Comparison of ENCODE assay signal across 1 cellular context in the genomic region with DNA sequence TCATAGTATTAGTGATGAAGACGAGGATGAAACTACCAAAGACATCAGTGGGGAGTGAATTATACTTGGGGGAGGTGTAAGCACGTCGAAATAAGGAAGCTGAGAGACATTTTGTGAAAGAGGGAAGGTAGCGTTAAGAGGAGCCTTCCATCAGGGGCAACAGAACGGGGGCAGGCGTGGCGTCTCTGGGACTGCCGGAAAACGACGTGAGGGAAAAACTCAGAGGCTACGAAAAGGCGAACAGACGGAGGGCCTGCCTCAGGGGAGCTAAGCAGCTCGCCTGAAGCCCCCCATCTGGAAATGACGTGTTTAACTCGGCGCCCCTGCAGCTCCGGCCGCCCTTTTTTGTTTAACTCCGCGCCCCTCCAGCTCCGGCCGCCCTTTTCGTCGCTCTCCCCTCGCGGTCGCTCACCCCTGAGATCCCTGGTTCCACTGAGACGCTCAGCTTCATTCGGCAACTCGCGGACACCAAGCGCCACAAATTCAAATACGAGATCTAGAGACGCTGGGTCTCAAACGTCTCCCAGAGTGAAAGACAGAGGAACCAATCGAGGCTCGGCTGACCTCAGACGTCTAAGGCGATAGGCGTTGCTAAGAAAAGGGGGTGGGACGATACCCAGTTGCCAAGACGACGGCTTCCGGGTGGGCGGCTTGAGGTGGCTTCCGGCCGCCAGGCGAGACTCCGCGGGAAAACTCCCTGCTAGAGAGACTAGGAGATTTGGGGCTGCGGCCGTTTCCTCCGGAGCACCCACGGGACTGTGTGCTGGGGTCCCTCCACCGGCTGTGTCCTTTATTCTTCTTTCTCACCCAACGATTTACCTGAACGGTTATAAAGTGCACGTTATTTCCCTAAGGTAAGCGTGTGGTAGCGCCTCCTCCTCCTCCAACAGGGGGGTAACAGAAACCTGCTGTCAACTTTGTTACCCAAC.
A peak's percentile ranks its signal among the peaks of the same experiment; 100 is the strongest.
TF ChIP-seq lines count a peak whose summit lies in the region.

No MANE protein-coding gene starts in this region.

TF ChIP-seq in K562, 482 proteins besides CTCF, POLR2A, EP300 and RAD21 (continued from another document):
- TF ChIP-seq, protein P1, sequence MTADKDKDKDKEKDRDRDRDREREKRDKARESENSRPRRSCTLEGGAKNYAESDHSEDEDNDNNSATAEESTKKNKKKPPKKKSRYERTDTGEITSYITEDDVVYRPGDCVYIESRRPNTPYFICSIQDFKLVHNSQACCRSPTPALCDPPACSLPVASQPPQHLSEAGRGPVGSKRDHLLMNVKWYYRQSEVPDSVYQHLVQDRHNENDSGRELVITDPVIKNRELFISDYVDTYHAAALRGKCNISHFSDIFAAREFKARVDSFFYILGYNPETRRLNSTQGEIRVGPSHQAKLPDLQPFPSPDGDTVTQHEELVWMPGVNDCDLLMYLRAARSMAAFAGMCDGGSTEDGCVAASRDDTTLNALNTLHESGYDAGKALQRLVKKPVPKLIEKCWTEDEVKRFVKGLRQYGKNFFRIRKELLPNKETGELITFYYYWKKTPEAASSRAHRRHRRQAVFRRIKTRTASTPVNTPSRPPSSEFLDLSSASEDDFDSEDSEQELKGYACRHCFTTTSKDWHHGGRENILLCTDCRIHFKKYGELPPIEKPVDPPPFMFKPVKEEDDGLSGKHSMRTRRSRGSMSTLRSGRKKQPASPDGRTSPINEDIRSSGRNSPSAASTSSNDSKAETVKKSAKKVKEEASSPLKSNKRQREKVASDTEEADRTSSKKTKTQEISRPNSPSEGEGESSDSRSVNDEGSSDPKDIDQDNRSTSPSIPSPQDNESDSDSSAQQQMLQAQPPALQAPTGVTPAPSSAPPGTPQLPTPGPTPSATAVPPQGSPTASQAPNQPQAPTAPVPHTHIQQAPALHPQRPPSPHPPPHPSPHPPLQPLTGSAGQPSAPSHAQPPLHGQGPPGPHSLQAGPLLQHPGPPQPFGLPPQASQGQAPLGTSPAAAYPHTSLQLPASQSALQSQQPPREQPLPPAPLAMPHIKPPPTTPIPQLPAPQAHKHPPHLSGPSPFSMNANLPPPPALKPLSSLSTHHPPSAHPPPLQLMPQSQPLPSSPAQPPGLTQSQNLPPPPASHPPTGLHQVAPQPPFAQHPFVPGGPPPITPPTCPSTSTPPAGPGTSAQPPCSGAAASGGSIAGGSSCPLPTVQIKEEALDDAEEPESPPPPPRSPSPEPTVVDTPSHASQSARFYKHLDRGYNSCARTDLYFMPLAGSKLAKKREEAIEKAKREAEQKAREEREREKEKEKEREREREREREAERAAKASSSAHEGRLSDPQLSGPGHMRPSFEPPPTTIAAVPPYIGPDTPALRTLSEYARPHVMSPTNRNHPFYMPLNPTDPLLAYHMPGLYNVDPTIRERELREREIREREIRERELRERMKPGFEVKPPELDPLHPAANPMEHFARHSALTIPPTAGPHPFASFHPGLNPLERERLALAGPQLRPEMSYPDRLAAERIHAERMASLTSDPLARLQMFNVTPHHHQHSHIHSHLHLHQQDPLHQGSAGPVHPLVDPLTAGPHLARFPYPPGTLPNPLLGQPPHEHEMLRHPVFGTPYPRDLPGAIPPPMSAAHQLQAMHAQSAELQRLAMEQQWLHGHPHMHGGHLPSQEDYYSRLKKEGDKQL (CRISPR knock-in tag; IDR thresholded peaks at IDR 0.05; ENCODE audit: borderline replicate concordance), result no peak
- TF ChIP-seq GTF2F1 (IDR thresholded peaks at IDR 0.05; ENCODE audit: low read depth, low read length) (no peak), ZBED1 (IDR thresholded peaks at IDR 0.05) (no peak), BMI1 (IDR thresholded peaks at IDR 0.05; ENCODE audit: low read length) (peak; percentile 95), NCOR1 (IDR thresholded peaks at IDR 0.05) (no peak), HDAC8 (tag; IDR thresholded peaks at IDR 0.05) (no peak), ZNF174 (CRISPR knock-in tag; IDR thresholded peaks at IDR 0.05) (no peak), MTF1 (CRISPR knock-in tag; IDR thresholded peaks at IDR 0.05; ENCODE audit: borderline replicate concordance) (no peak), TAL1 (IDR thresholded peaks at IDR 0.05) (no peak), PTBP1 (IDR thresholded peaks at IDR 0.05; ENCODE audit: low read depth, low read length) (no peak), TRIM28 (IDR thresholded peaks at IDR 0.05) (no peak), RBFOX2 (IDR thresholded peaks at IDR 0.05; ENCODE audit: low read depth, low read length) (peak; percentile 93), TAF7 (tag; IDR thresholded peaks at IDR 0.05) (peak; percentile 45; the same call in 1 of the 2 replicates), ZKSCAN3 (CRISPR knock-in tag; IDR thresholded peaks at IDR 0.05) (no peak), TCF7L2 (IDR thresholded peaks at IDR 0.05; ENCODE audit: low read depth, low read length) (no peak), HSF4 (CRISPR knock-in tag; IDR thresholded peaks at IDR 0.05; ENCODE audit: borderline replicate concordance) (no peak), CBFA2T3 (IDR thresholded peaks at IDR 0.05) (no peak), HMGN3 (IDR thresholded peaks at IDR 0.05; ENCODE audit: borderline replicate concordance, extremely low read depth, insufficient read length, low read depth, low read length) (no peak), ZNF589 (CRISPR knock-in tag; IDR thresholded peaks at IDR 0.05; ENCODE audit: low read depth) (no peak), TCF7 (IDR thresholded peaks at IDR 0.05; ENCODE audit: borderline replicate concordance) (no peak), NCOA4 (IDR thresholded peaks at IDR 0.05; ENCODE audit: partially characterized antibody) (no peak), RAD51 (IDR thresholded peaks at IDR 0.05; ENCODE audit: borderline replicate concordance, low read depth) (no peak), ARHGAP35 (IDR thresholded peaks at IDR 0.05; ENCODE audit: partially characterized antibody) (no peak), ZNF354B (CRISPR knock-in tag; IDR thresholded peaks at IDR 0.05) (no peak)
- TF ChIP-seq, protein P2, sequence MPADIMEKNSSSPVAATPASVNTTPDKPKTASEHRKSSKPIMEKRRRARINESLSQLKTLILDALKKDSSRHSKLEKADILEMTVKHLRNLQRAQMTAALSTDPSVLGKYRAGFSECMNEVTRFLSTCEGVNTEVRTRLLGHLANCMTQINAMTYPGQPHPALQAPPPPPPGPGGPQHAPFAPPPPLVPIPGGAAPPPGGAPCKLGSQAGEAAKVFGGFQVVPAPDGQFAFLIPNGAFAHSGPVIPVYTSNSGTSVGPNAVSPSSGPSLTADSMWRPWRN (IDR thresholded peaks at IDR 0.05; ENCODE audit: low read depth), result no peak
- TF ChIP-seq, protein P3, sequence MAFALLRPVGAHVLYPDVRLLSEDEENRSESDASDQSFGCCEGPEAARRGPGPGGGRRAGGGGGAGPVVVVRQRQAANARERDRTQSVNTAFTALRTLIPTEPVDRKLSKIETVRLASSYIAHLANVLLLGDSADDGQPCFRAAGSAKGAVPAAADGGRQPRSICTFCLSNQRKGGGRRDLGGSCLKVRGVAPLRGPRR (CRISPR knock-in tag; IDR thresholded peaks at IDR 0.05), result no peak
- TF ChIP-seq, protein P4, sequence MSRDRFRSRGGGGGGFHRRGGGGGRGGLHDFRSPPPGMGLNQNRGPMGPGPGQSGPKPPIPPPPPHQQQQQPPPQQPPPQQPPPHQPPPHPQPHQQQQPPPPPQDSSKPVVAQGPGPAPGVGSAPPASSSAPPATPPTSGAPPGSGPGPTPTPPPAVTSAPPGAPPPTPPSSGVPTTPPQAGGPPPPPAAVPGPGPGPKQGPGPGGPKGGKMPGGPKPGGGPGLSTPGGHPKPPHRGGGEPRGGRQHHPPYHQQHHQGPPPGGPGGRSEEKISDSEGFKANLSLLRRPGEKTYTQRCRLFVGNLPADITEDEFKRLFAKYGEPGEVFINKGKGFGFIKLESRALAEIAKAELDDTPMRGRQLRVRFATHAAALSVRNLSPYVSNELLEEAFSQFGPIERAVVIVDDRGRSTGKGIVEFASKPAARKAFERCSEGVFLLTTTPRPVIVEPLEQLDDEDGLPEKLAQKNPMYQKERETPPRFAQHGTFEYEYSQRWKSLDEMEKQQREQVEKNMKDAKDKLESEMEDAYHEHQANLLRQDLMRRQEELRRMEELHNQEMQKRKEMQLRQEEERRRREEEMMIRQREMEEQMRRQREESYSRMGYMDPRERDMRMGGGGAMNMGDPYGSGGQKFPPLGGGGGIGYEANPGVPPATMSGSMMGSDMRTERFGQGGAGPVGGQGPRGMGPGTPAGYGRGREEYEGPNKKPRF (IDR thresholded peaks at IDR 0.05; ENCODE audit: low read depth, low read length), result no peak
- TF ChIP-seq, protein P5, sequence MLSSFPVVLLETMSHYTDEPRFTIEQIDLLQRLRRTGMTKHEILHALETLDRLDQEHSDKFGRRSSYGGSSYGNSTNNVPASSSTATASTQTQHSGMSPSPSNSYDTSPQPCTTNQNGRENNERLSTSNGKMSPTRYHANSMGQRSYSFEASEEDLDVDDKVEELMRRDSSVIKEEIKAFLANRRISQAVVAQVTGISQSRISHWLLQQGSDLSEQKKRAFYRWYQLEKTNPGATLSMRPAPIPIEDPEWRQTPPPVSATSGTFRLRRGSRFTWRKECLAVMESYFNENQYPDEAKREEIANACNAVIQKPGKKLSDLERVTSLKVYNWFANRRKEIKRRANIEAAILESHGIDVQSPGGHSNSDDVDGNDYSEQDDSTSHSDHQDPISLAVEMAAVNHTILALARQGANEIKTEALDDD (IDR thresholded peaks at IDR 0.05), result 0 out of 2 replicates have a peak, but pooled peaks have one; percentile 26
TF ChIP-seq in K562: peak in this region for 92.
